Comparison of ENCODE assay signal across 25 cellular contexts in genomic region chr10:9227679-9228365, GRCh38.
DNase-seq lines count a peak whose midpoint lies in the region; FAIRE-seq and TF ChIP-seq lines count a peak whose summit lies in the region.
"Had no signal": no experiment of that assay in that cellular context is flagged by ENCODE, and none has a peak within 500 bp of the region (broad histone marks: within the 10 kb centered on the region; RNA-seq: fewer than 3 reads in every experiment).

No MANE protein-coding gene starts in this region.

- H2AK5ac ChIP-seq in H1 (ENCODE audit: low read depth, low read length) = no peak overlapping the region

- FAIRE-seq in H1 (lab: Jason Lieb, UNC) = no peak

- no peak overlapping the region for H3K23ac ChIP-seq in H1 (ENCODE audit: insufficient read length)

- TF ChIP-seq RAD21 in H1 (IDR thresholded peaks at IDR 0.05 in 1 of 2, conservative IDR thresholded peaks at IDR 0.05 in 1 of 2; ENCODE audit: low read depth in 2 of 2, low read length in 2 of 2) = no peak

- H3K4me2 ChIP-seq in H1 (ENCODE audit: insufficient read depth in 1 of 2, low read depth in 2 of 2, low read length in 2 of 2) (no peak overlapping the region), parathyroid adenoma (ENCODE audit: low read length) (no peak overlapping the region)
- H3K4me2 ChIP-seq: GM23338, PC-9 had no signal

- H3K56ac ChIP-seq in H1 (replicated peaks; ENCODE audit: insufficient read length, low read depth, low read length) = no peak overlapping the region

- no peak overlapping the region for H3K18ac ChIP-seq in H1 (ENCODE audit: extremely low read depth, low read length)

- H3K4ac ChIP-seq in H1 (replicated peaks; ENCODE audit: insufficient read length, low read depth, low read length) = no peak overlapping the region

- H3K4me1 ChIP-seq in H1 (replicated peaks in 1 of 4; ENCODE audit: control insufficient read depth in 3 of 4, insufficient read depth in 4 of 4, low read length in 3 of 4) (peaks cover 0 to 4% (median 0%) of the 10 kb centered on the region in 4 experiments; a peak in 1 of 7 replicates), parathyroid adenoma (peaks cover 73% of the 10 kb centered on the region)
- H3K4me1 ChIP-seq: HAP-1 had no signal

- H3K4me3 Mint-ChIP-seq in CD14-positive monocyte = no peak overlapping the region
- H3K4me3 Mint-ChIP-seq: B cell, GM23338, HFFc6 had no signal

- H3K27me3 Mint-ChIP-seq in CD14-positive monocyte (ENCODE audit: low read depth in 3 of 3) = peaks cover 5 to 7% (median 5%) of the 10 kb centered on the region in 3 donors

- H3K36me3 ChIP-seq in H1 (ENCODE audit: control insufficient read depth in 2 of 4, insufficient read depth in 4 of 4, low read length in 3 of 4) = no peaks in the 10 kb centered on the region
- no peaks in the 10 kb centered on the region for H3K36me3 ChIP-seq in parathyroid adenoma (ENCODE audit: control insufficient read depth, insufficient read depth, low read length)
- H3K36me3 ChIP-seq: HAP-1 had no signal

- no peak overlapping the region for H4K91ac ChIP-seq in H1 (replicated peaks; ENCODE audit: insufficient read length, low read length)

- H4K8ac ChIP-seq in H1 (ENCODE audit: extremely low read depth, insufficient read depth, low read length) = no peak overlapping the region

- H3K4me1 Mint-ChIP-seq in CD14-positive monocyte = peaks cover 23% of the 10 kb centered on the region
- H3K4me1 Mint-ChIP-seq: B cell had no signal

- peaks cover 0 to 3% (median 0%) of the 10 kb centered on the region in 7 donors for H3K9me3 Mint-ChIP-seq in CD14-positive monocyte
- H3K9me3 Mint-ChIP-seq: GM23338, HFFc6 had no signal

- no peak overlapping the region for H3K14ac ChIP-seq in H1 (ENCODE audit: insufficient read length)

- no peak overlapping the region for H4K5ac ChIP-seq in H1 (ENCODE audit: insufficient read length, low read depth, low read length)

- no peaks in the 10 kb centered on the region for H3K9me3 ChIP-seq in H1 (ENCODE audit: insufficient read depth in 2 of 2, low read depth in 1 of 2, low read length in 1 of 2)
- no peaks in the 10 kb centered on the region for H3K9me3 ChIP-seq in parathyroid adenoma (ENCODE audit: control insufficient read depth, low read length)
- H3K9me3 ChIP-seq: HAP-1 had no signal

- no peak overlapping the region for H2BK15ac ChIP-seq in H1 (ENCODE audit: low read length)

- no peak overlapping the region for H2BK120ac ChIP-seq in H1 (replicated peaks; ENCODE audit: low read depth, low read length)

- no peak overlapping the region for H3K4me3 ChIP-seq in H1 (ENCODE audit: extremely low read depth in 1 of 4, insufficient read depth in 2 of 4, low read depth in 3 of 4, low read length in 4 of 4)
- H3K4me3 ChIP-seq in parathyroid adenoma (ENCODE audit: low read depth, low read length) = no peak overlapping the region
- H3K4me3 ChIP-seq: GM23338, HAP-1, PC-9 had no signal

- no peak overlapping the region for H2AFZ ChIP-seq in H1 (ENCODE audit: low read length)
- no peak overlapping the region for H2AFZ ChIP-seq in parathyroid adenoma
- H2AFZ ChIP-seq: PC-9 had no signal

- H3K27me3 ChIP-seq in H1 (replicated peaks in 1 of 4; ENCODE audit: control insufficient read depth in 3 of 4, extremely low read depth in 1 of 4, insufficient read depth in 3 of 4, low read length in 3 of 4) (no peaks in the 10 kb centered on the region), parathyroid adenoma (ENCODE audit: control insufficient read depth, insufficient read depth, low read length) (no peaks in the 10 kb centered on the region)

- WGBS in H1 (ENCODE audit: extremely low coverage in 1 of 2, insufficient coverage in 1 of 2, insufficient read length in 1 of 2, insufficient replicate concordance in 2 of 2, low coverage in 1 of 2, low lambda C conversion rate in 2 of 2, missing lambda C conversion rate in 1 of 2), 2 experiments = 89% methylated on average over 7 of the region's 7 CpGs; no CpG with 5 or more reads in 1 of the 2 experiments

- intact Hi-C loops in CD14-positive monocyte (cut with micrococcal nuclease) = no loop called here

- H2BK5ac ChIP-seq in H1 (ENCODE audit: low read depth, low read length) = no peak overlapping the region

- POLR2A ChIA-PET in H1 (lab: Charles Lee; ENCODE audit: partially characterized antibody) = no interaction called here

- TF ChIP-seq POLR2A in H1 (IDR thresholded peaks at IDR 0.05; ENCODE audit: control extremely low read depth in 1 of 2, low read depth in 2 of 2, low read length in 2 of 2) = no peak

- H2BK20ac ChIP-seq in H1 (ENCODE audit: low read length) = no peak overlapping the region

- H3K79me1 ChIP-seq in H1 (ENCODE audit: low read depth, low read length) = no peaks in the 10 kb centered on the region

- no peaks in the 10 kb centered on the region for H3K23me2 ChIP-seq in H1 (ENCODE audit: low read depth, low read length)

- no peak overlapping the region for H3K27ac Mint-ChIP-seq in CD14-positive monocyte
- H3K27ac Mint-ChIP-seq: B cell, GM23338, HFFc6 had no signal

- no peak for TF ChIP-seq EP300 in H1 (IDR thresholded peaks at IDR 0.05; ENCODE audit: borderline replicate concordance in 1 of 2, low read depth in 2 of 2, low read length in 2 of 2)

- TF ChIP-seq CTCF in H1 (IDR thresholded peaks at IDR 0.05; ENCODE audit: control extremely low read depth in 1 of 3, insufficient read depth in 1 of 3, low read depth in 1 of 3, low read length in 3 of 3) (no peak), parathyroid adenoma (IDR thresholded peaks at IDR 0.05) (no peak), CD14-positive monocyte (IDR thresholded peaks at IDR 0.05) (no peak)

- CTCF ChIA-PET in H1 (lab: Charles Lee; ENCODE audit: partially characterized antibody) = interaction anchor here (0.6 kb wide), 1 partner anchor 1112 kb away, joined by 3 read pairs; no protein-coding TSS in a partner anchor

- DNase-seq in DMS53 (lab: John Stamatoyannopoulos, UW) (peak; percentile 5), DMS53 treated with DMSO at 0.1 percent for 48 hours (lab: John Stamatoyannopoulos, UW; ENCODE audit: unreplicated experiment) (no peak), NCI-H1105 treated with DMSO at 0.1 percent for 48 hours (lab: John Stamatoyannopoulos, UW) (peak; percentile 80), H1 (ENCODE audit: low read depth in 1 of 2, low spot score in 2 of 2) (no peak), GM03348 (ENCODE audit: low spot score) (no peak), CD14-positive monocyte (ENCODE audit: low spot score) (no peak), CD1c-positive myeloid dendritic cell (ENCODE audit: extremely low spot score) (no peak)
- DNase-seq: Calu3; HFFc6; KG1; MM.1S; NCI-H1092; NCI-H1436 treated with DMSO at 0.1 percent for 48 hours; NCI-H2029; NCI-H446 treated with DMSO at 0.1 percent for 48 hours; NCI-H82; NK-92 treated with Interleukin-12 subunit alpha and Interleukin-12 subunit beta, amount 100 ng/mL, for 24 hours; PC-9; SHP77 treated with DMSO at 0.1 percent for 48 hours had no signal

- H3K27ac ChIP-seq in H1 (ENCODE audit: low read depth, low read length) (no peak overlapping the region), parathyroid adenoma (peak overlapping the region; percentile 95)
- H3K27ac ChIP-seq: 22Rv1, C4-2B, PC-9 had no signal

- H3K36me3 Mint-ChIP-seq in CD14-positive monocyte = no peaks in the 10 kb centered on the region

- H4K20me1 ChIP-seq in H1 (replicated peaks in 1 of 2; ENCODE audit: control insufficient read depth in 1 of 2, insufficient read depth in 2 of 2, low read length in 2 of 2) = no peaks in the 10 kb centered on the region

- no peak overlapping the region for H2BK12ac ChIP-seq in H1 (ENCODE audit: low read depth, low read length)

- H3K79me2 ChIP-seq in H1 (ENCODE audit: control insufficient read depth in 1 of 2, insufficient read depth in 2 of 2, low read length in 2 of 2) (no peaks in the 10 kb centered on the region), parathyroid adenoma (peaks cover 12% of the 10 kb centered on the region)

- H3K9ac ChIP-seq in H1 (replicated peaks in 1 of 4; ENCODE audit: extremely low read depth in 1 of 4, low read depth in 3 of 4, low read length in 3 of 4) = no peak overlapping the region
- H3K9ac ChIP-seq in parathyroid adenoma = no peak overlapping the region

TF ChIP-seq in H1, 55 proteins besides CTCF, POLR2A, EP300 and RAD21:
- no peak for TF ChIP-seq ATF3 (IDR thresholded peaks at IDR 0.05; ENCODE audit: insufficient read depth, low read depth, low read length)
- TF ChIP-seq CEBPB (IDR thresholded peaks at IDR 0.05; ENCODE audit: low read depth, low read length) = peak; percentile 22; the same call in 1 of the 2 replicates

Comparison
In these comparisons a context has a peak if more than half of its experiments do, and no peak if none do; other contexts are left out.
1. DNase-seq: peak in DMS53 (single experiment) and NCI-H1105 treated with DMSO at 0.1 percent for 48 hours (single experiment); none in DMS53 treated with DMSO at 0.1 percent for 48 hours (single experiment), H1 (0 of 2), GM03348 (single experiment), CD14-positive monocyte (single experiment) and CD1c-positive myeloid dendritic cell (single experiment).